Comparison of ENCODE assay signal across 18 cellular contexts in genomic region chr3:15694628-15695027, GRCh38.
"Had no signal": no experiment of that assay in that cellular context is flagged by ENCODE, and none has a peak within 500 bp of the region (broad histone marks: within the 10 kb centered on the region; RNA-seq: fewer than 3 reads in every experiment).

No MANE protein-coding gene starts in this region.

- H3K27ac Mint-ChIP-seq: activated naive CD4-positive, alpha-beta T cell treated with anti-CD3 and anti-CD28 coated beads, Interleukin-2, amount 50 U/mL, for 24 hours; activated T-cell treated with anti-CD3 and anti-CD28 coated beads, Interleukin-2, amount 50 U/mL, for 72 hours; T-helper 1 cell treated with Interleukin-12 subunit alpha and Interleukin-12 subunit beta and Interleukin-4 antibody, amounts not matched to agents 30 μg/mL and 1 μg/mL, for 36 hours had no signal

- H3K4me1 Mint-ChIP-seq: activated naive CD4-positive, alpha-beta T cell treated with anti-CD3 and anti-CD28 coated beads, Interleukin-2, amount 50 U/mL, for 24 hours; nephron had no signal

- H3K4me3 ChIP-seq: adrenal gland, cardiac muscle cell, lung had no signal

- H3K27me3 ChIP-seq: adrenal gland, cardiac muscle cell, foreskin keratinocyte had no signal

- ATAC-seq: activated CD4-positive, CD25-positive, alpha-beta regulatory T cell treated with anti-CD3 and anti-CD28 coated beads, Interleukin-2, amount 50 U/mL, for 24 hours; activated T-cell treated with anti-CD3 and anti-CD28 coated beads, Interleukin-2, amount 50 U/mL, for 72 hours; foreskin keratinocyte; left lobe of liver had no signal

- H3K27ac ChIP-seq: adrenal gland, cardiac muscle cell, foreskin keratinocyte had no signal

- H3K4me1 ChIP-seq: adrenal gland, foreskin keratinocyte had no signal

- H3K9me3 Mint-ChIP-seq: activated naive CD4-positive, alpha-beta T cell treated with anti-CD3 and anti-CD28 coated beads, Interleukin-2, amount 50 U/mL, for 24 hours; activated T-cell treated with anti-CD3 and anti-CD28 coated beads, Interleukin-2, amount 50 U/mL, for 72 hours; nephron; T-helper 1 cell treated with Interleukin-12 subunit alpha and Interleukin-12 subunit beta and Interleukin-4 antibody, amounts not matched to agents 30 μg/mL and 1 μg/mL, for 36 hours had no signal

- H3K4me3 Mint-ChIP-seq: activated naive CD4-positive, alpha-beta T cell treated with anti-CD3 and anti-CD28 coated beads, Interleukin-2, amount 50 U/mL, for 24 hours; activated T-cell treated with anti-CD3 and anti-CD28 coated beads, Interleukin-2, amount 50 U/mL, for 72 hours; nephron; T-helper 1 cell treated with Interleukin-12 subunit alpha and Interleukin-12 subunit beta and Interleukin-4 antibody, amounts not matched to agents 30 μg/mL and 1 μg/mL, for 36 hours had no signal

- H3K9me3 ChIP-seq: adrenal gland had no signal

- DNase-seq: activated CD4-positive, alpha-beta T cell treated with anti-CD3 and anti-CD28 coated beads, Interleukin-2, amount 50 U/mL, for 1 hour; activated CD8-positive, alpha-beta memory T cell treated with anti-CD3 and anti-CD28 coated beads, Interleukin-2, amount 50 U/mL, for 4 hours; activated gamma-delta T cell; activated T-cell treated with anti-CD3 and anti-CD28 coated beads, Interleukin-2, amount 50 U/mL, for 72 hours; adrenal gland; foreskin keratinocyte; nucleus accumbens; stimulated activated CD4-positive, alpha-beta T cell treated with anti-CD3 and anti-CD28 coated beads, Interleukin-12 subunit alpha, Interleukin-12 subunit beta, amount 100 ng/mL, for 4 hours; stimulated activated CD4-positive, alpha-beta T cell treated with anti-CD3 and anti-CD28 coated beads, Interleukin-1b, Interleukin-23, amount 100 ng/mL, for 48 hours; stimulated activated CD8-positive, alpha-beta memory T cell treated with anti-CD3 and anti-CD28 coated beads, Interleukin-4, amount 100 ng/mL, for 48 hours; stimulated activated naive CD4-positive, alpha-beta T cell had no signal

- H3K27me3 Mint-ChIP-seq: activated naive CD4-positive, alpha-beta T cell treated with anti-CD3 and anti-CD28 coated beads, Interleukin-2, amount 50 U/mL, for 24 hours had no signal
